10 cellular contexts compared by ENCODE assay signal in the genomic region with DNA sequence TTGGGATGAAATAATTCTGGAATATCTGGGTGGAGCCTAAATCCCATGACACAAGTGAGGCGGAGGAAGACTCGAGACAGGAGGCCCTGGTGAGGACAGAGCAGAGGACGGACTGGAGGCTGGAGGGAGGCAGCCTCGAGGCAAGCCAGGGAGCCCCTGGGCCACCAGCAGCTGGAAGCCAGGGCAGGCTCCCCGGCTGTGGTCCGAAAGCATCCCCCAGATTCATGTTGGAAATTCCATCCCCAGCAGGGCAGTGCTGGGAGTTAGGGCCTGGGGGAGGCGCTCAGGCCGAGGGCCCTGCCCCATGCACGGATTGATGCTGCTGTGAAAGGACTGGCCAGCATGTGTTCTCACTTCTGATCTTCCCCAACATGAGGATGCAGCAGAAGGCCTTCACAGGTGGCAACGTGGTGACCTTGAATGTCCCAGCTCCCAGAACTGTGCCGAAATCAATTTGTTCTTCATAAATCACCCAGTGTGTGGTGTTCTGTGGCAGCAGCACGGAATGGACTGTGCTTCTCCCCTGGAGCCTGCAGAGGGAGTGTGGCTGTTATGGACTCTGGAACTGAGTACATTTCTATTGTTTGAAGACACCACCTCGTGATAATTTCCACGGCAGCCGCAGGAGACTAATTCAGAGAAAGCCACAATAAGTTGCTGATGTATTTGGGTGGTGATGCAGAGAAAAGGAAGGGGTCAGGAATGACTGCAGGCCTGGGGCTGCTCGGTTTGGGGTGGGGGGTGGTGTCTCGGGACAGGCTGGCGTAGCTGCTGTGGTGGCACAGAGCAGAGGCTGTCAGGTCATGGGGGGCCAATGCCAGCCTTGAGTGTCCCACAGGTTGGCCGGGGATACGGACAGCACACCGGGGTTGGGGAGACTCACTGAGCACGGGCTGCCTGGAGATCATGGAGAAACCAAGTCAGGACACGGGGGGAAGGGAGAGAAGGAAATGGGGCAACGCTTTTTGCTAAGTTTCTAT. TPM values are rescaled to one million over a fixed set of nuclear protein-coding genes. Genes with fewer than 3 reads are reported as not detected.
A peak's percentile ranks its signal among the peaks of the same experiment; 100 is the strongest.
DNase-seq lines count a peak whose midpoint lies in the region; ATAC-seq, FAIRE-seq and TF ChIP-seq lines count a peak whose summit lies in the region.
"Had no signal": no experiment of that assay in that cellular context is flagged by ENCODE, and none has a peak within 500 bp of the region (broad histone marks: within the 10 kb centered on the region; RNA-seq: fewer than 3 reads in every experiment).

No MANE protein-coding gene starts in this region.

- no peak overlapping the region for H3T11ph ChIP-seq in H9 (ENCODE audit: low read length)

- H3K9me3 Mint-ChIP-seq in H9 = peaks cover 14 to 36% of the 10 kb centered on the region in 2 experiments

- no peak overlapping the region for H4K8ac ChIP-seq in H9 (replicated peaks; ENCODE audit: insufficient read length, low read depth, low read length)

- TF ChIP-seq EP300 in GM12878 (IDR thresholded peaks at IDR 0.05; ENCODE audit: borderline replicate concordance in 1 of 2, control insufficient read depth in 1 of 2, low read depth in 2 of 2, low read length in 2 of 2) = no peak
- TF ChIP-seq EP300 in HepG2 (IDR thresholded peaks at IDR 0.05; ENCODE audit: low read depth in 2 of 2, low read length in 2 of 2) = no peak
- no peak for TF ChIP-seq EP300 in HepG2 (CRISPR knock-in tag; IDR thresholded peaks at IDR 0.05; ENCODE audit: borderline replicate concordance)

- H3K4me3 Mint-ChIP-seq in H9 = no peak overlapping the region

- no peak overlapping the region for H2BK20ac ChIP-seq in H9 (ENCODE audit: low read depth, low read length, poor library complexity, severe bottlenecking)

- H3K4ac ChIP-seq in H9 (ENCODE audit: low read depth, low read length) = no peak overlapping the region

- H2BK120ac ChIP-seq in H9 (ENCODE audit: low read depth, low read length, poor library complexity, severe bottlenecking) = no peak overlapping the region

- H3K56ac ChIP-seq in H9 (ENCODE audit: insufficient read length, low read depth, low read length) = no peak overlapping the region

- no peak overlapping the region for H3K9ac ChIP-seq in H9 (ENCODE audit: extremely low read depth, insufficient read length, low read length)
- H3K9ac ChIP-seq in GM12878 (ENCODE audit: control insufficient read depth, insufficient read depth, low read length) = no peak overlapping the region
- H3K9ac ChIP-seq in HepG2 (ENCODE audit: insufficient read depth, low read depth, low read length) = no peak overlapping the region

- H3K9me3 ChIP-seq in BE2C (peaks cover 5% of the 10 kb centered on the region; the same call in 1 of the 2 replicates), H9 (ENCODE audit: control insufficient read depth, low read depth, low read length) (no peaks in the 10 kb centered on the region), GM12878 (replicated peaks; ENCODE audit: control insufficient read depth, insufficient read depth, low read length) (no peaks in the 10 kb centered on the region), HepG2 (ENCODE audit: low read length) (no peaks in the 10 kb centered on the region), gastrocnemius medialis (no peaks in the 10 kb centered on the region)

- H3K27ac ChIP-seq in H9 (ENCODE audit: insufficient read length, low read depth, low read length) (no peak overlapping the region), GM12878 (ENCODE audit: control insufficient read depth, insufficient read depth) (no peak overlapping the region), HepG2 (ENCODE audit: extremely low read length, insufficient read depth, low read length) (peak overlapping the region; percentile 24), gastrocnemius medialis (no peak overlapping the region)

- H2BK5ac ChIP-seq in H9 (ENCODE audit: insufficient read length, low read length) = no peak overlapping the region

- H3K36me3 Mint-ChIP-seq in H9 (ENCODE audit: insufficient read depth in 1 of 3, low read depth in 3 of 3) = peaks cover 71 to 88% (median 85%) of the 10 kb centered on the region in 3 experiments

- no peak overlapping the region for H3K4me3 ChIP-seq in BE2C (ENCODE audit: low read depth, low read length)
- H3K4me3 ChIP-seq in GM12878 = no peak overlapping the region
- no peak overlapping the region for H3K4me3 ChIP-seq in HepG2 (replicated peaks in 1 of 3; ENCODE audit: insufficient read depth in 1 of 3, low read depth in 2 of 3, low read length in 3 of 3)
- no peak overlapping the region for H3K4me3 ChIP-seq in gastrocnemius medialis

- TF ChIP-seq CTCF in BE2C (IDR thresholded peaks at IDR 0.05; ENCODE audit: low read depth, low read length) (peak; percentile 40), H9 (conservative IDR thresholded peaks at IDR 0.05) (peak; percentile 36; the same call in 1 of the 3 replicates), GM12878 (IDR thresholded peaks at IDR 0.05 in 2 of 3, conservative IDR thresholded peaks at IDR 0.05 in 1 of 3; ENCODE audit: control insufficient read depth in 2 of 3, extremely low read depth in 1 of 3, insufficient read depth in 1 of 3, low read depth in 3 of 3, low read length in 3 of 3) (peak; percentile 18 to 35 (median 19); a peak in 3 of 6 replicates), HepG2 (CRISPR knock-in tag; IDR thresholded peaks at IDR 0.05) (peak; percentile 62), gastrocnemius medialis (IDR thresholded peaks at IDR 0.05 in 4 of 5, conservative IDR thresholded peaks at IDR 0.05 in 1 of 5) (no peak)

- no peak overlapping the region for H2AK5ac ChIP-seq in H9 (ENCODE audit: insufficient read length, low read length)

- CTCF ChIA-PET in GM12878 (lab: Yijun Ruan, JAX) = no interaction called here
- CTCF ChIA-PET in HepG2 (lab: Yijun Ruan, JAX; ENCODE audit: low intra/inter-chr PET ratio, low total read pairs) = no interaction called here

- no peaks in the 10 kb centered on the region for H3K23me2 ChIP-seq in H9 (ENCODE audit: insufficient read length, low read depth, low read length, poor library complexity, severe bottlenecking)

- TF ChIP-seq RAD21 in GM12878 (IDR thresholded peaks at IDR 0.05; ENCODE audit: insufficient read depth, low read depth, low read length) (no peak), HepG2 (CRISPR knock-in tag; IDR thresholded peaks at IDR 0.05) (no peak; the same call in 1 of the 2 replicates)

- peaks cover 9 to 10% of the 10 kb centered on the region in 2 experiments for H3K4me1 Mint-ChIP-seq in H9

- POLR2A ChIA-PET in GM12878 (lab: Charles Lee) = no interaction called here
- POLR2A ChIA-PET in HepG2 (lab: Yijun Ruan, JAX) = no interaction called here

- ATAC-seq in GM12878 (peak; percentile 49; the same call in 2 of the 3 replicates), HepG2 (peak; percentile 79), gastrocnemius medialis (no peak), GM21360 (IDR thresholded peaks at IDR 0.05; ENCODE audit: unreplicated experiment) (no peak)

- H2BK12ac ChIP-seq in H9 (ENCODE audit: insufficient read length, low read depth, low read length) = no peak overlapping the region

- H3K27me3 ChIP-seq in BE2C (no peaks in the 10 kb centered on the region), H9 (ENCODE audit: insufficient read depth, low read length) (no peaks in the 10 kb centered on the region), GM12878 (replicated peaks in 1 of 2; ENCODE audit: control insufficient read depth in 2 of 2, insufficient read depth in 2 of 2, low read length in 1 of 2) (no peaks in the 10 kb centered on the region), HepG2 (ENCODE audit: control insufficient read depth in 1 of 2, insufficient read depth in 2 of 2, low read length in 2 of 2) (no peaks in the 10 kb centered on the region), gastrocnemius medialis (no peaks in the 10 kb centered on the region)

- intact Hi-C loops in GM12878 (cut with micrococcal nuclease; ENCODE audit: unreplicated experiment) (no loop called here), HepG2 (cut with micrococcal nuclease; ENCODE audit: unreplicated experiment) (no loop called here), gastrocnemius medialis (cut with DNase I; ENCODE audit: low total_unique reads) (no loop called here)

- no TSS peak for BruUV-seq in GM12878 (replicated peaks; lab: Mats Ljungman, UMichigan)
- BruUV-seq in HepG2 (replicated peaks; lab: Mats Ljungman, UMichigan) = no TSS peak

- TF ChIP-seq POLR2A in GM12878 (IDR thresholded peaks at IDR 0.05; ENCODE audit: low read depth, low read length) = no peak; the same call in 1 of the 2 replicates
- no peak; a peak in 1 of 4 replicates for TF ChIP-seq POLR2A in HepG2 (IDR thresholded peaks at IDR 0.05; ENCODE audit: insufficient read depth in 1 of 2, low read depth in 2 of 2, low read length in 2 of 2)
- TF ChIP-seq POLR2A in gastrocnemius medialis (IDR thresholded peaks at IDR 0.05) = no peak

- DNase-seq in BE2C (no peak), H9 (no peak), GM12878 (ENCODE audit: low read depth, low spot score) (no peak), HepG2 (ENCODE audit: low spot score) (peak; percentile 58), GM19238 (ENCODE audit: insufficient read length, low spot score) (no peak), gastrocnemius medialis (no peak), hepatic stellate cell (ENCODE audit: low spot score) (no peak)
- DNase-seq: activated CD8-positive, alpha-beta memory T cell treated with anti-CD3 and anti-CD28 coated beads, Interleukin-2, amount 50 U/mL, for 48 hours; NCI-H748 treated with DMSO at 0.1 percent for 48 hours had no signal

- WGBS in H9 (ENCODE audit: extremely low coverage, insufficient read length, low lambda C conversion rate) = no CpG with 5 or more reads among the region's 24 CpGs
- 89% methylated on average over 24 of the region's 24 CpGs for WGBS in GM12878 (ENCODE audit: insufficient coverage, insufficient replicate concordance, low lambda C conversion rate, missing lambda C conversion rate)
- 88% methylated on average over 19 of the region's 24 CpGs for WGBS in HepG2 (ENCODE audit: low lambda C conversion rate)

- H3K4me2 ChIP-seq in H9 (ENCODE audit: insufficient read depth, insufficient read length, low read length) = no peak overlapping the region
- H3K4me2 ChIP-seq in GM12878 (ENCODE audit: control insufficient read depth, insufficient read depth) = no peak overlapping the region
- no peak overlapping the region for H3K4me2 ChIP-seq in HepG2 (ENCODE audit: low read depth, low read length)

- no peak overlapping the region for H3K14ac ChIP-seq in H9 (ENCODE audit: insufficient read depth, low read length)

- FAIRE-seq in GM12878 (lab: Jason Lieb, UNC) (no peak), HepG2 (lab: Jason Lieb, UNC) (peak; percentile 47)

- H3K27ac Mint-ChIP-seq in H9 = peak overlapping the region in 1 of 3 experiments; percentile 46; a peak in 1 of 7 replicates

- H3K4me1 ChIP-seq in BE2C (no peaks in the 10 kb centered on the region), H9 (ENCODE audit: insufficient read depth, low read length) (no peaks in the 10 kb centered on the region), GM12878 (ENCODE audit: control insufficient read depth, insufficient read depth, low read length) (no peaks in the 10 kb centered on the region), HepG2 (ENCODE audit: insufficient read depth, low read length) (peaks cover 10% of the 10 kb centered on the region), gastrocnemius medialis (no peaks in the 10 kb centered on the region)

- H3K23ac ChIP-seq in H9 (ENCODE audit: insufficient read length, low read depth, low read length) = no peak overlapping the region

- no peak overlapping the region for H2BK15ac ChIP-seq in H9 (ENCODE audit: low read depth, low read length)

- H3K79me2 ChIP-seq in H9 (ENCODE audit: insufficient read depth, low read length) (no peaks in the 10 kb centered on the region), GM12878 (ENCODE audit: control insufficient read depth, insufficient read depth, low read length) (no peaks in the 10 kb centered on the region), HepG2 (ENCODE audit: insufficient read depth, low read length) (no peaks in the 10 kb centered on the region)

- H3K79me1 ChIP-seq in H9 (ENCODE audit: insufficient read depth, low read depth, low read length, poor library complexity, severe bottlenecking) = no peaks in the 10 kb centered on the region

- SMC1A ChIA-PET in GM12878 (lab: Charles Lee; ENCODE audit: uncharacterized antibody, unreplicated experiment) = no interaction called here

- H3K27me3 Mint-ChIP-seq in H9 (ENCODE audit: low read depth) = peaks cover 6% of the 10 kb centered on the region

- no peak overlapping the region for H2AFZ ChIP-seq in H9 (ENCODE audit: low read length)
- no peak overlapping the region for H2AFZ ChIP-seq in GM12878 (ENCODE audit: control insufficient read depth, low read depth, low read length)
- H2AFZ ChIP-seq in HepG2 (ENCODE audit: low read length) = no peak overlapping the region

- H3K36me3 ChIP-seq in BE2C (peaks cover 75% of the 10 kb centered on the region), GM12878 (ENCODE audit: control insufficient read depth in 2 of 2, insufficient read depth in 2 of 2, low read length in 1 of 2) (peaks cover 13 to 22% of the 10 kb centered on the region in 2 experiments), HepG2 (replicated peaks in 1 of 2; ENCODE audit: control insufficient read depth in 1 of 2, insufficient read depth in 2 of 2, low read length in 2 of 2) (peaks cover 15 to 56% of the 10 kb centered on the region in 2 experiments), gastrocnemius medialis (peaks cover 0 to 55% of the 10 kb centered on the region in 2 donors)

- RAD21 ChIA-PET in GM12878 (lab: Charles Lee; ENCODE audit: unreplicated experiment) = no interaction called here

- in situ Hi-C loops in GM12878 (cut with MboI) = no loop called here
- in situ Hi-C loops in HepG2 (cut with HindIII; ENCODE audit: extremely low pct_ligation_motif_present, low pct_unique_long_range_greater_than_20kb) = no loop called here
- in situ Hi-C loops in gastrocnemius medialis (cut with MboI; ENCODE audit: low sequenced_read_pairs in 4 of 4) = no loop called here

- no peak overlapping the region for H4K91ac ChIP-seq in H9 (ENCODE audit: insufficient read length, low read depth, low read length)

- H4K20me1 ChIP-seq in H9 (ENCODE audit: control insufficient read depth, insufficient read depth, insufficient read length) = no peaks in the 10 kb centered on the region
- H4K20me1 ChIP-seq in GM12878 (ENCODE audit: control insufficient read depth, insufficient read depth) = no peaks in the 10 kb centered on the region; the same call in 1 of the 2 replicates
- peaks cover 10% of the 10 kb centered on the region; the same call in 1 of the 2 replicates for H4K20me1 ChIP-seq in HepG2 (ENCODE audit: insufficient read depth, low read length)

- H3K18ac ChIP-seq in H9 (ENCODE audit: insufficient read length, low read depth, low read length) = no peak overlapping the region

- H4K5ac ChIP-seq in H9 (ENCODE audit: insufficient read length, low read depth, low read length) = no peak overlapping the region

RNA-seq across cellular contexts. Expression of gene PCGF3, which starts 56.9 kb away (rescaled TPM):
- polyA plus RNA-seq in BE2C (2012; ENCODE audit: insufficient read depth, insufficient read length, low read depth) = 45.4 TPM
- total RNA-seq in H9 (2021) (42.6 and 43.1 TPM in 2 replicates), GM12878 (2014; rRNA removed) (21.1 and 21.7 TPM in 2 replicates), GM12878 (2014; rRNA removed; fragmentation: Illumina TruSeq; extraction: Trizol) (15.0 and 15.4 TPM in 2 replicates), GM12878 (2021) (35.4 and 35.8 TPM in 2 replicates), HepG2 (2016; rRNA removed; fragmentation: Illumina TruSeq; extraction: Trizol) (24.2 and 28.6 TPM in 2 replicates), gastrocnemius medialis (10 to 100 TPM; 14.5 to 31.9 (median 21.6) TPM)
- 137 and 138 TPM in 2 replicates for total RNA-seq in GM12878 (2013; cell fraction: nucleolus; rRNA removed)
- 19.4 TPM for polyA plus RNA-seq in GM12878 (2011; ENCODE audit: low read depth)
- polyA plus RNA-seq in GM12878 (2011; rRNA removed) (43.8 and 45.9 TPM in 2 replicates), GM12878 (2014; fragmentation: Illumina TruSeq; extraction: Trizol) (11.9 and 15.6 TPM in 2 replicates), GM12878 (2014; fragmentation: Nextera tagmentation; extraction: Ambion mirVana) (1 to 10 TPM; 2.2 to 4.5 TPM), GM12878 (2014; rRNA removed) (33.2 and 40.5 TPM in 2 replicates), GM12878 (2016; fragmentation: Nextera tagmentation; extraction: Ambion mirVana) (10 to 100 TPM; 14.3 to 16.2 TPM), HepG2 (2011; rRNA removed) (66.2 and 80.8 TPM in 2 replicates)
- polyA plus RNA-seq in GM12878 (2011; cell fraction: cytosol; rRNA removed) = 43.1 and 49.1 TPM in 2 replicates
- 236 and 252 TPM in 2 replicates for polyA plus RNA-seq in GM12878 (2011; cell fraction: nucleus; rRNA removed)
- 22.8 and 29.1 TPM in 2 replicates for polyA plus RNA-seq in GM12878 (2012)
- polyA minus RNA-seq in GM12878 (2011; rRNA and poly(A)+ RNA removed) = 54.2 and 58.7 TPM in 2 replicates
- polyA minus RNA-seq in GM12878 (2011; cell fraction: cytosol; rRNA and poly(A)+ RNA removed) = 22.6 and 24.6 TPM in 2 replicates
- 60.6 and 74.2 TPM in 2 replicates for polyA minus RNA-seq in GM12878 (2011; cell fraction: nucleus; rRNA and poly(A)+ RNA removed)
- total RNA-seq in HepG2 (2016; cell fraction: cytosol; rRNA removed; fragmentation: Illumina TruSeq; extraction: Trizol; ENCODE audit: low read depth) = 16.2 and 16.7 TPM in 2 replicates
- 22.5 and 27.7 TPM in 2 replicates for total RNA-seq in HepG2 (2016; cell fraction: insoluble cytoplasmic fraction; rRNA removed; fragmentation: Illumina TruSeq; extraction: Trizol)
- 36.9 and 38.9 TPM in 2 replicates for total RNA-seq in HepG2 (2016; cell fraction: membrane; rRNA removed; fragmentation: Illumina TruSeq; extraction: Trizol)
- total RNA-seq in HepG2 (2016; cell fraction: nucleus; rRNA removed; fragmentation: Illumina TruSeq; extraction: Trizol) = 40.6 and 42.6 TPM in 2 replicates
- 32.3 and 37.9 TPM in 2 replicates for polyA plus RNA-seq in HepG2 (2011; cell fraction: cytosol; rRNA removed)
- polyA plus RNA-seq in HepG2 (2011; cell fraction: nucleus; rRNA removed) = 406 and 428 TPM in 2 replicates
- polyA plus RNA-seq in HepG2 (2012) = 37.8 and 47.7 TPM in 2 replicates
- 13.4 and 15.5 TPM in 2 replicates for polyA plus RNA-seq in HepG2 (2016; cell fraction: cytosol; fragmentation: Illumina TruSeq; extraction: Trizol; ENCODE audit: low read depth)
- polyA plus RNA-seq in HepG2 (2016; cell fraction: insoluble cytoplasmic fraction; fragmentation: Illumina TruSeq; extraction: Trizol; ENCODE audit: low read depth) = 20.0 and 26.4 TPM in 2 replicates
- polyA plus RNA-seq in HepG2 (2016; cell fraction: membrane; fragmentation: Illumina TruSeq; extraction: Trizol; ENCODE audit: low read depth) = 26.7 and 30.4 TPM in 2 replicates
- polyA plus RNA-seq in HepG2 (2016; cell fraction: nucleus; fragmentation: Illumina TruSeq; extraction: Trizol; ENCODE audit: insufficient read depth, low read depth) = 92.0 and 96.8 TPM in 2 replicates
- 38.9 and 82.6 TPM in 2 replicates for polyA minus RNA-seq in HepG2 (2011; rRNA and poly(A)+ RNA removed; ENCODE audit: low replicate concordance)
- 18.1 and 23.5 TPM in 2 replicates for polyA minus RNA-seq in HepG2 (2011; cell fraction: cytosol; rRNA and poly(A)+ RNA removed)
- 119 and 121 TPM in 2 replicates for polyA minus RNA-seq in HepG2 (2011; cell fraction: nucleus; rRNA and poly(A)+ RNA removed)

Comparison
In these comparisons a context has a peak if more than half of its experiments do, and no peak if none do; other contexts are left out.
1. CTCF ChIP-seq: peak in BE2C (single experiment), H9 (single experiment), GM12878 (3 of 3) and HepG2 (single experiment); none in gastrocnemius medialis (0 of 5).
2. ATAC-seq: peak in GM12878 (single experiment) and HepG2 (single experiment); none in gastrocnemius medialis (0 of 2) and GM21360 (single experiment).